Comparison of ENCODE assay signal across 31 cellular contexts in the genomic region with DNA sequence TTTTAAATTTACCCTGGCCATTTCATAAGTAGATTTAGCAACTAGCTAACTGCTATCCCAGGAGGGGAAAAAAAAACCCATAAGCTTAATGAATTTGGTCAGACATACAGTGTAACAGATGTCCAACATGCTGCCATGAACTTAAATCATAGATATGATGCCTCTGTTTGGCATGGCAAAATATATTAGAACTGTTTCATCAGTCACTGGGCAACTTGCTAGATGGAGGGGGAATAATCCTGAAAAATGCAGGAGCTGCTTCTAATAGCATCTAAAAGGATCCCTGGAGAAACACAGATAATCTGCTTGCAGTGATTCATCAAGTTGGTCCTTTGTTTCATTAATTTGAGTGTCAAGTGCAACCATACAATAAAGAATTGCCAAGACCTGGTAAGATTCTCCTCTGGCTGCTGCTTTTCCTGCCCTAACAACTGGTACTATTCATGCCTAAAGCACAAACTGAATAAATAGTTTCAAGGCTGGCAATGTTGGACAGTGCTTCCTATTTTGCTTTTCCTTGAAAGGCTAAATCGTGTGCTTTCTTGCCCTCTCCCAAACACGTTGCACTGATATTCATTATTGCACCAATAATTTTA. TPM values are rescaled to one million over a fixed set of nuclear protein-coding genes. Genes with fewer than 3 reads are reported as not detected.
DNase-seq lines count a peak whose midpoint lies in the region; TF ChIP-seq lines count a peak whose summit lies in the region.
"Had no signal": no experiment of that assay in that cellular context is flagged by ENCODE, and none has a peak within 500 bp of the region (broad histone marks: within the 10 kb centered on the region; RNA-seq: fewer than 3 reads in every experiment).

No MANE protein-coding gene starts in this region.

- H3K4me3 ChIP-seq in SK-N-SH (ENCODE audit: low read depth in 2 of 2, low read length in 1 of 2) (no peak overlapping the region), stomach (no peak overlapping the region)
- H3K4me3 ChIP-seq: BLaER1, PC-9, prostate gland, right lobe of liver, thyroid gland, uterus had no signal

- H3K4me1 ChIP-seq in SK-N-SH (ENCODE audit: control insufficient read depth in 1 of 2, insufficient read depth in 2 of 2, low read depth in 1 of 2, low read length in 1 of 2) = peaks cover 9 to 10% of the 10 kb centered on the region in 2 experiments; a peak in 3 of 4 replicates
- H3K4me1 ChIP-seq in stomach = peaks cover 10 to 34% (median 20%) of the 10 kb centered on the region in 4 donors
- H3K4me1 ChIP-seq: BLaER1, uterus had no signal

- H3F3A ChIP-seq in SK-N-SH (replicated peaks; ENCODE audit: insufficient read depth) = peaks cover 12% of the 10 kb centered on the region

- intact Hi-C loops in stomach (cut with DNase I; ENCODE audit: low total_unique reads) = no loop called here

- H3K27me3 ChIP-seq in SK-N-SH (ENCODE audit: insufficient read depth) (no peaks in the 10 kb centered on the region), stomach (peaks cover 0 to 51% (median 22%) of the 10 kb centered on the region in 3 donors)
- H3K27me3 ChIP-seq: BLaER1, thyroid gland had no signal

- POLR2A ChIA-PET in SK-N-SH (lab: Yijun Ruan, JAX) = no interaction called here

- H3K79me2 ChIP-seq in SK-N-SH (ENCODE audit: insufficient read depth) = no peaks in the 10 kb centered on the region

- H2AFZ ChIP-seq in SK-N-SH (ENCODE audit: low read depth) = no peak overlapping the region; the same call in 1 of the 2 replicates
- H2AFZ ChIP-seq: PC-9 had no signal

- no peak overlapping the region for H3K4me2 ChIP-seq in SK-N-SH
- H3K4me2 ChIP-seq: BLaER1, PC-9 had no signal

- DNase-seq in GM04503 (ENCODE audit: low read depth) = peak; percentile 39
- peak; percentile 27 for DNase-seq in SK-N-SH
- peak; percentile 29 for DNase-seq in foreskin melanocyte
- DNase-seq in stomach = no peak
- DNase-seq in DMS79 treated with DMSO at 0.1 percent for 48 hours (lab: John Stamatoyannopoulos, UW) = no peak
- no peak for DNase-seq in HuH-7.5 (ENCODE audit: low spot score)
- DNase-seq in DMS114 treated with DMSO at 0.1 percent for 48 hours (lab: John Stamatoyannopoulos, UW; ENCODE audit: unreplicated experiment) = no peak
- DNase-seq: activated CD4-positive, alpha-beta memory T cell treated with anti-CD3 and anti-CD28 coated beads, Interleukin-2, amount 10 ng/mL, durations not matched to agents 7 days and 5 days; activated CD4-positive, alpha-beta T cell treated with anti-CD3 and anti-CD28 coated beads for 1 hour; activated naive CD4-positive, alpha-beta T cell treated with anti-CD3 and anti-CD28 coated beads, Interleukin-2, amount 50 U/mL, for 16 hours; amygdala; effector CD4-positive, alpha-beta T cell; GF-D8; left ventricle myocardium superior; MV-4-11; naive B cell; NCI-H1436 treated with DMSO at 0.1 percent for 48 hours; nucleus accumbens; PC-9; right lobe of liver; stimulated activated CD4-positive, alpha-beta T cell treated with anti-CD3 and anti-CD28 coated beads, Interleukin-12 subunit alpha, Interleukin-12 subunit beta, amount 100 ng/mL, for 4 hours; stimulated activated CD4-positive, alpha-beta T cell treated with anti-CD3 and anti-CD28 coated beads, Interleukin-2, amount 100 ng/mL, for 48 hours; stimulated activated naive CD8-positive, alpha-beta T cell treated with anti-CD3 and anti-CD28 coated beads, Interleukin-15, amount 100 ng/mL, for 72 hours; T-helper 2 cell; thyroid gland; uterus had no signal

- TF ChIP-seq CTCF in SK-N-SH (IDR thresholded peaks at IDR 0.05) = no peak
- no peak for TF ChIP-seq CTCF in stomach (IDR thresholded peaks at IDR 0.05)

- H3K36me3 ChIP-seq in SK-N-SH (replicated peaks in 1 of 2; ENCODE audit: control insufficient read depth in 1 of 2, insufficient read depth in 2 of 2, low read length in 1 of 2) = peaks cover 0 to 2% of the 10 kb centered on the region in 2 experiments
- no peaks in the 10 kb centered on the region for H3K36me3 ChIP-seq in stomach
- H3K36me3 ChIP-seq: BLaER1, prostate gland, right lobe of liver, thyroid gland, uterus had no signal

- no peak for TF ChIP-seq POLR2A in stomach (IDR thresholded peaks at IDR 0.05)

- H3K27ac ChIP-seq in SK-N-SH (ENCODE audit: low read depth in 2 of 2, low read length in 1 of 2) = peak overlapping the region; percentile 18 to 83; a peak in 3 of 4 replicates
- peak overlapping the region in 3 of 5 donors; percentile 1 to 84 (median 6) for H3K27ac ChIP-seq in stomach
- H3K27ac ChIP-seq: BLaER1, PC-9, prostate gland, right lobe of liver, thyroid gland, uterus had no signal

- no peak overlapping the region for H3K9ac ChIP-seq in SK-N-SH
- H3K9ac ChIP-seq: BLaER1 had no signal

- H4K20me1 ChIP-seq in SK-N-SH (ENCODE audit: insufficient read depth) = no peaks in the 10 kb centered on the region
- H4K20me1 ChIP-seq: BLaER1 had no signal

- no peaks in the 10 kb centered on the region for H3K9me2 ChIP-seq in SK-N-SH

- H3K9me3 ChIP-seq in SK-N-SH (no peaks in the 10 kb centered on the region), stomach (no peaks in the 10 kb centered on the region)
- H3K9me3 ChIP-seq: prostate gland, right lobe of liver, thyroid gland, uterus had no signal

- CTCF ChIA-PET in SK-N-SH (lab: Yijun Ruan, JAX) = interaction anchor here (0.9 to 2.1 kb wide), 4 partner anchors 10 to 712 kb away, joined by 3 to 10 read pairs (median 6); no protein-coding TSS in a partner anchor

- no peak; the same call in 1 of the 2 replicates for TF ChIP-seq RAD21 in SK-N-SH (IDR thresholded peaks at IDR 0.05; ENCODE audit: low read length)

- WGBS in SK-N-SH (ENCODE audit: low lambda C conversion rate) = 68% methylated on average over 2 of the region's 2 CpGs
- 72 to 83% (median 77%) methylated on average over 2 of the region's 2 CpGs for WGBS in stomach, 5 donors

- TF ChIP-seq EP300 in SK-N-SH (IDR thresholded peaks at IDR 0.05; ENCODE audit: borderline replicate concordance in 1 of 2, low read depth in 1 of 2, low read length in 1 of 2) (no peak; a peak in 1 of 4 replicates), stomach (IDR thresholded peaks at IDR 0.05) (no peak)

TF ChIP-seq in SK-N-SH, 30 proteins besides CTCF, POLR2A, EP300 and RAD21:
- no peak for TF ChIP-seq RCOR1 (IDR thresholded peaks at IDR 0.05; ENCODE audit: low read length)
- TF ChIP-seq, protein P1, sequence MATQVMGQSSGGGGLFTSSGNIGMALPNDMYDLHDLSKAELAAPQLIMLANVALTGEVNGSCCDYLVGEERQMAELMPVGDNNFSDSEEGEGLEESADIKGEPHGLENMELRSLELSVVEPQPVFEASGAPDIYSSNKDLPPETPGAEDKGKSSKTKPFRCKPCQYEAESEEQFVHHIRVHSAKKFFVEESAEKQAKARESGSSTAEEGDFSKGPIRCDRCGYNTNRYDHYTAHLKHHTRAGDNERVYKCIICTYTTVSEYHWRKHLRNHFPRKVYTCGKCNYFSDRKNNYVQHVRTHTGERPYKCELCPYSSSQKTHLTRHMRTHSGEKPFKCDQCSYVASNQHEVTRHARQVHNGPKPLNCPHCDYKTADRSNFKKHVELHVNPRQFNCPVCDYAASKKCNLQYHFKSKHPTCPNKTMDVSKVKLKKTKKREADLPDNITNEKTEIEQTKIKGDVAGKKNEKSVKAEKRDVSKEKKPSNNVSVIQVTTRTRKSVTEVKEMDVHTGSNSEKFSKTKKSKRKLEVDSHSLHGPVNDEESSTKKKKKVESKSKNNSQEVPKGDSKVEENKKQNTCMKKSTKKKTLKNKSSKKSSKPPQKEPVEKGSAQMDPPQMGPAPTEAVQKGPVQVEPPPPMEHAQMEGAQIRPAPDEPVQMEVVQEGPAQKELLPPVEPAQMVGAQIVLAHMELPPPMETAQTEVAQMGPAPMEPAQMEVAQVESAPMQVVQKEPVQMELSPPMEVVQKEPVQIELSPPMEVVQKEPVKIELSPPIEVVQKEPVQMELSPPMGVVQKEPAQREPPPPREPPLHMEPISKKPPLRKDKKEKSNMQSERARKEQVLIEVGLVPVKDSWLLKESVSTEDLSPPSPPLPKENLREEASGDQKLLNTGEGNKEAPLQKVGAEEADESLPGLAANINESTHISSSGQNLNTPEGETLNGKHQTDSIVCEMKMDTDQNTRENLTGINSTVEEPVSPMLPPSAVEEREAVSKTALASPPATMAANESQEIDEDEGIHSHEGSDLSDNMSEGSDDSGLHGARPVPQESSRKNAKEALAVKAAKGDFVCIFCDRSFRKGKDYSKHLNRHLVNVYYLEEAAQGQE (IDR thresholded peaks at IDR 0.05; ENCODE audit: low read depth, low read length) = peak; percentile 56; the same call in 1 of the 2 replicates
- no peak for TF ChIP-seq GABPA (IDR thresholded peaks at IDR 0.05; ENCODE audit: low read depth)
- TF ChIP-seq TEAD4 (IDR thresholded peaks at IDR 0.05; ENCODE audit: borderline replicate concordance, insufficient read depth) = 0 out of 2 replicates have a peak, but pooled peaks have one; percentile 5
- TF ChIP-seq FOSL2 (IDR thresholded peaks at IDR 0.05; ENCODE audit: borderline replicate concordance, low read depth) = peak; percentile 14; the same call in 1 of the 2 replicates
- peak; percentile 20; the same call in 1 of the 2 replicates for TF ChIP-seq TCF12 (IDR thresholded peaks at IDR 0.05)

RNA-seq across cellular contexts. Expression of gene ST6GALNAC5, which starts 1.5 kb away (rescaled TPM):
- polyA plus RNA-seq in SK-N-SH (2012; rRNA removed) = 10.6 and 11.1 TPM in 2 replicates
- 7.0 and 8.1 TPM in 2 replicates for polyA plus RNA-seq in SK-N-SH (2012; cell fraction: cytosol; rRNA removed)
- 13.1 and 15.2 TPM in 2 replicates for polyA plus RNA-seq in SK-N-SH (2012; cell fraction: nucleus; rRNA removed)
- total RNA-seq in stomach = 10 to 100 TPM in 2 of 5 donors, 1 to 10 TPM in 2, not detected in 1; 2.5 to 22.0 (median 12.2) TPM
- polyA plus RNA-seq in stomach = 1 to 10 TPM; 1.3 to 2.9 (median 1.8) TPM
- total RNA-seq: activated CD4-positive, alpha-beta memory T cell treated with anti-CD3 and anti-CD28 coated beads, Interleukin-2, amount 10 ng/mL, durations not matched to agents 7 days and 5 days; activated T-helper 17 cell treated with anti-CD3 and anti-CD28 coated beads, Interleukin-2, amount 50 U/mL, for 72 hours; glomerular endothelial cell; right lobe of liver had no signal
- polyA plus RNA-seq: IgD-negative memory B cell had no signal

Comparison
In these comparisons a context has a peak if more than half of its experiments do, and no peak if none do; other contexts are left out.
1. DNase-seq: peak in GM04503 (single experiment), SK-N-SH (single experiment) and foreskin melanocyte (single experiment); none in stomach (single experiment), DMS79 treated with DMSO at 0.1 percent for 48 hours (single experiment), HuH-7.5 (single experiment) and DMS114 treated with DMSO at 0.1 percent for 48 hours (single experiment).